In the genomic region with DNA sequence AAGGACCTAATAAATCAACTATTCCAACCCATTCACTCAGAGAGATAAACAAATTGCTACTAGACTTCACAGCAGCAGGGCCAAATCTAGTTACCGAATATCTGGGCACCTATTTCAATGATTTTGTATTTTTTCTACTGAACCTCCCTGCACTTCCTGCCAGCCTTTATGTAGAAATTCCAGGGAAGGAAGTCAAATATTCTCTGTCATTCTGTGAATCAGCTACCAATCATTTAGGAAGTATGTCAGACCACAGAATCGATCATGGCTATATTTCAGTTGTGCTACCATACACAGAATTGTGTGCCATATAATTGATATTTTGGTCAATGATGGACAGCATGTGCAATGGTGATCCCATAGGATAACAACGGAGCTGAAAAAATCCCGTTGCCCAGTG, we compare ENCODE assay signal across 16 cellular contexts.
"Had no signal": no experiment of that assay in that cellular context is flagged by ENCODE, and none has a peak within 500 bp of the region (broad histone marks: within the 10 kb centered on the region; RNA-seq: fewer than 3 reads in every experiment).

No MANE protein-coding gene starts in this region.

- H3K27ac ChIP-seq: adrenal gland, body of pancreas, esophagus muscularis mucosa, ovary, testis had no signal

- H3K27me3 ChIP-seq: adrenal gland, body of pancreas, esophagus muscularis mucosa, ovary, testis had no signal

- H3K4me1 Mint-ChIP-seq: stimulated activated naive CD8-positive, alpha-beta T cell treated with anti-CD3 and anti-CD28 coated beads, Interleukin-15, amount 100 ng/mL, for 72 hours had no signal

- H3K4me1 ChIP-seq: adrenal gland, body of pancreas, testis had no signal

- H3K4me3 Mint-ChIP-seq: neural crest cell; stimulated activated naive CD8-positive, alpha-beta T cell treated with anti-CD3 and anti-CD28 coated beads, Interleukin-15, amount 100 ng/mL, for 72 hours; T-helper 2 cell treated with Interferon-gamma antibody and Interleukin-4, amounts not matched to agents 5 μg/mL and 100 μg/mL, for 36 hours had no signal

- H3K9me3 ChIP-seq: adrenal gland, body of pancreas, esophagus muscularis mucosa, ovary, testis had no signal

- H3K36me3 ChIP-seq: adrenal gland, esophagus muscularis mucosa, ovary had no signal

- H3K27ac Mint-ChIP-seq: stimulated activated naive CD8-positive, alpha-beta T cell treated with anti-CD3 and anti-CD28 coated beads, Interleukin-15, amount 100 ng/mL, for 72 hours; T-helper 2 cell treated with Interferon-gamma antibody and Interleukin-4, amounts not matched to agents 5 μg/mL and 100 μg/mL, for 36 hours had no signal

- DNase-seq: activated naive CD4-positive, alpha-beta T cell treated with anti-CD3 and anti-CD28 coated beads, Interleukin-2, amount 50 U/mL, for 16 hours; activated T-cell treated with anti-CD3 and anti-CD28 coated beads, Interleukin-2, amount 50 U/mL, for 1 hour; adrenal gland; body of pancreas; cerebellar nuclear complex; dermis blood vessel endothelial cell; islet precursor cell; left ventricle myocardium superior; ovary; stimulated activated CD4-positive, alpha-beta T cell treated with anti-CD3 and anti-CD28 coated beads, Interleukin-15, amount 100 ng/mL, for 24 hours; stimulated activated CD4-positive, alpha-beta T cell treated with anti-CD3 and anti-CD28 coated beads, Interleukin-4, amount 100 ng/mL, for 4 hours; stimulated activated naive CD8-positive, alpha-beta T cell treated with anti-CD3 and anti-CD28 coated beads, Interleukin-15, amount 100 ng/mL, for 72 hours; testis had no signal

- H3K9me3 Mint-ChIP-seq: neural crest cell; T-helper 2 cell treated with Interferon-gamma antibody and Interleukin-4, amounts not matched to agents 5 μg/mL and 100 μg/mL, for 36 hours had no signal

- H3K4me3 ChIP-seq: adrenal gland, body of pancreas, esophagus muscularis mucosa, ovary, testis had no signal
